ENCODE assay signal across 23 cellular contexts in the genomic region with DNA sequence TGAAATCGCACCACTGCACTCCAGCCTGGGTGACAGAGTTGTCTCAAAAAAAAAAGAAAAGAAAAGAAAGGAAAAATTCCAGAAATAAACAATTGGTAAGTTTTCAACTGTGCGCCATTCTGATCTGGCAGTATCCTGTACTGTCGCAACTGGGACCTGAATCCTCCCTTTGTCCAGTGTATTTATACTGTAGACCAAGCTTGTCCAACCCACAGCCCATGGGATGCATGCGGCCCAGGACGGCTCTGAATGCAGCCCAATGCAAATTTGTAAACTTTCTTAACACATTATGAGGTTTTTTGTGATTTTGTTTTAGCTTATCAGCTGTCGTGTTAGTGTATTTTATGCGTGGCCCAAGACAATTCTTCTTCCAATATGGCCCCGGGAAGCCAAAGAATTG.
"Had no signal": no experiment of that assay in that cellular context is flagged by ENCODE, and none has a peak within 500 bp of the region (broad histone marks: within the 10 kb centered on the region; RNA-seq: fewer than 3 reads in every experiment).

No MANE protein-coding gene starts in this region.

- H3K9me3 ChIP-seq: SK-N-SH had no signal

- ATAC-seq: K562, Panc1, PC-3 had no signal

- H3K27ac ChIP-seq: HL-60, KMS-11, RWPE1 had no signal

- H3K4me2 ChIP-seq: KMS-11, SK-N-SH had no signal

- H3K4me3 ChIP-seq: K562 had no signal

- H3K9ac ChIP-seq: KMS-11, SK-N-SH had no signal

- DNase-seq: NCI-H1048; NCI-H1105 treated with DMSO at 0.1 percent for 48 hours; NCI-H1417 treated with DMSO at 0.1 percent for 48 hours; NCI-H146; NCI-H1694 treated with DMSO at 0.1 percent for 48 hours; NCI-H1930; NCI-H2081; NCI-H2107; NCI-H226; NCI-H446; NCI-H510A; NCI-H524 treated with DMSO at 0.1 percent for 48 hours; NCI-H774; NK-92 treated with Interleukin-12 subunit alpha and Interleukin-12 subunit beta, amount 100 ng/mL, for 24 hours; PC-3; SHP77; SK-N-SH; SW 1271 had no signal
